ENCODE assay signal across 10 cellular contexts in the genomic region with DNA sequence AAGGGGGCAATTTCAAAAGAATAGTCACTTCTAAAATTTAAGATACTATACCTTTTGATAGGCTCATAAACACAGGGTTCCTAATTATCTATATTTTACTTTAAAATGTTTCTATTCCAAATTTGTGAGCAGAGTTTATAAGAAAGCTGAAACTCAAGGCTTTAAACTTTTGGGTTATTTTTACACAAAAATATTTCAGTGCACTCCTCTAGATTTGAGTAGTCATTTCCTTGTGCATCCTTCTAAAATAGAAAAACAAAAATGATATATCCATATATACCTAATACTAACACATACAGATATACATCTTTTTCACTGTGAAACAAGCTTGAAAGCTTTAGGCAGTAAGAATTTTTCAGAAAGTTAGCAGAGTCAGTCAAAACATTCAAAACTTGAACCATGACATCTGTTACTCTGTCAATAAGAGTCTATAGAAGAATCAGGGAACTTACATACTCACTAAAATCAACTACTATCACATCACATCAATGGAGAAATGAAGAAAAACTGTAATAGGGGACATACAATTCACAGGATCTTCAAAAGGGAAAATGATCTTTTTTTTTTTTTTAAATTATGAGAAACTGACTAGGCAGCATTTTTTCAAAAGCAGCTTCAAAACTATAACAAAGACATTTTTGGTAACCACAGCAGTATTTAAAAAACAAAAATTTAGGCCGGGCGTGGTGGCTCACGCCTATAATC. TPM values are rescaled to one million over a fixed set of nuclear protein-coding genes. Genes with fewer than 3 reads are reported as not detected.
A peak's percentile ranks its signal among the peaks of the same experiment; 100 is the strongest.
DNase-seq lines count a peak whose midpoint lies in the region; ATAC-seq and TF ChIP-seq lines count a peak whose summit lies in the region.
"Had no signal": no experiment of that assay in that cellular context is flagged by ENCODE, and none has a peak within 500 bp of the region (broad histone marks: within the 10 kb centered on the region; RNA-seq: fewer than 3 reads in every experiment).

No MANE protein-coding gene starts in this region.

- peaks cover 39% of the 10 kb centered on the region for H3K4me1 ChIP-seq in CD8-positive, alpha-beta memory T cell (ENCODE audit: insufficient read depth, low read length)
- peaks cover 3% of the 10 kb centered on the region for H3K4me1 ChIP-seq in parathyroid adenoma
- H3K4me1 ChIP-seq: SJCRH30 had no signal

- peaks cover 0 to 10% of the 10 kb centered on the region in 2 donors for H3K27me3 Mint-ChIP-seq in CD8-positive, alpha-beta memory T cell
- H3K27me3 Mint-ChIP-seq in IgD-negative memory B cell: no peaks in the 10 kb centered on the region
- H3K27me3 Mint-ChIP-seq in activated naive CD8-positive, alpha-beta T cell treated with anti-CD3 and anti-CD28 coated beads, Interleukin-2, amount 50 U/mL, for 24 hours: no peaks in the 10 kb centered on the region

- no peak for TF ChIP-seq CTCF in parathyroid adenoma (IDR thresholded peaks at IDR 0.05)

- CTCF ChIA-PET in CD8-positive, alpha-beta memory T cell (lab: Charles Lee): interaction anchor here (1.2 kb wide), 1 partner anchor 11 kb away, joined by 4 read pairs; no protein-coding TSS in a partner anchor

- no peak overlapping the region for H3K9ac ChIP-seq in parathyroid adenoma

- H3K36me3 ChIP-seq in CD8-positive, alpha-beta memory T cell (ENCODE audit: insufficient read depth, low read length): no peaks in the 10 kb centered on the region
- H3K36me3 ChIP-seq in parathyroid adenoma (ENCODE audit: control insufficient read depth, insufficient read depth, low read length): no peaks in the 10 kb centered on the region
- H3K36me3 ChIP-seq: SJCRH30 had no signal

- DNase-seq in CD8-positive, alpha-beta memory T cell: no peak
- DNase-seq in activated naive CD8-positive, alpha-beta T cell treated with anti-CD3 and anti-CD28 coated beads, Interleukin-2, amount 50 U/mL, for 24 hours: no peak
- no peak for DNase-seq in NCI-H1436 treated with DMSO at 0.1 percent for 48 hours (lab: John Stamatoyannopoulos, UW)
- DNase-seq: activated CD4-positive, alpha-beta T cell treated with anti-CD3 and anti-CD28 coated beads, Interleukin-2, amount 50 U/mL, for 4 hours; SJCRH30 had no signal

- no peak for ATAC-seq in activated naive CD8-positive, alpha-beta T cell treated with anti-CD3 and anti-CD28 coated beads, Interleukin-2, amount 50 U/mL, for 24 hours
- no peak for ATAC-seq in HG02610 (IDR thresholded peaks at IDR 0.05; ENCODE audit: unreplicated experiment)
- ATAC-seq in HG03196 (IDR thresholded peaks at IDR 0.05; ENCODE audit: unreplicated experiment): no peak

- H3K27me3 ChIP-seq in CD8-positive, alpha-beta memory T cell (ENCODE audit: insufficient read depth, low read length, poor library complexity, severe bottlenecking): no peaks in the 10 kb centered on the region
- no peaks in the 10 kb centered on the region for H3K27me3 ChIP-seq in parathyroid adenoma (ENCODE audit: control insufficient read depth, insufficient read depth, low read length)
- H3K27me3 ChIP-seq: SJCRH30 had no signal

- H3K27ac Mint-ChIP-seq in CD8-positive, alpha-beta memory T cell: peak overlapping the region; percentile 40 to 98 (median 80)
- H3K27ac Mint-ChIP-seq in IgD-negative memory B cell: peak overlapping the region; percentile 35 to 58 (median 45)
- H3K27ac Mint-ChIP-seq in activated naive CD8-positive, alpha-beta T cell treated with anti-CD3 and anti-CD28 coated beads, Interleukin-2, amount 50 U/mL, for 24 hours: peak overlapping the region; percentile 76

- H3K4me1 Mint-ChIP-seq in CD8-positive, alpha-beta memory T cell: peaks cover 59 to 75% (median 74%) of the 10 kb centered on the region in 3 donors
- peaks cover 43 to 57% (median 48%) of the 10 kb centered on the region in 3 donors for H3K4me1 Mint-ChIP-seq in IgD-negative memory B cell
- peaks cover 64% of the 10 kb centered on the region for H3K4me1 Mint-ChIP-seq in activated naive CD8-positive, alpha-beta T cell treated with anti-CD3 and anti-CD28 coated beads, Interleukin-2, amount 50 U/mL, for 24 hours

- peaks cover 16% of the 10 kb centered on the region for H3K79me2 ChIP-seq in parathyroid adenoma

- no peak overlapping the region for H2AFZ ChIP-seq in parathyroid adenoma

- no peaks in the 10 kb centered on the region for H3K9me3 Mint-ChIP-seq in CD8-positive, alpha-beta memory T cell
- peaks cover 0 to 1% (median 0%) of the 10 kb centered on the region in 3 donors for H3K9me3 Mint-ChIP-seq in IgD-negative memory B cell
- H3K9me3 Mint-ChIP-seq in activated naive CD8-positive, alpha-beta T cell treated with anti-CD3 and anti-CD28 coated beads, Interleukin-2, amount 50 U/mL, for 24 hours: no peaks in the 10 kb centered on the region

- no peak overlapping the region for H3K4me3 ChIP-seq in CD8-positive, alpha-beta memory T cell (ENCODE audit: low read length)
- H3K4me3 ChIP-seq in parathyroid adenoma (ENCODE audit: low read depth, low read length): no peak overlapping the region
- H3K4me3 ChIP-seq: SJCRH30 had no signal

- peak overlapping the region; percentile 19 for H3K27ac ChIP-seq in CD8-positive, alpha-beta memory T cell (ENCODE audit: low read depth, low read length)
- H3K27ac ChIP-seq in parathyroid adenoma: peak overlapping the region; percentile 57
- H3K27ac ChIP-seq: epithelial cell of prostate, SJCRH30 had no signal

- H3K9me3 ChIP-seq in CD8-positive, alpha-beta memory T cell (ENCODE audit: low read length): no peaks in the 10 kb centered on the region
- H3K9me3 ChIP-seq in parathyroid adenoma (ENCODE audit: control insufficient read depth, low read length): no peaks in the 10 kb centered on the region
- H3K9me3 ChIP-seq: SJCRH30 had no signal

- H3K4me3 Mint-ChIP-seq in CD8-positive, alpha-beta memory T cell: peak overlapping the region; percentile 38 to 99 (median 57)
- peak overlapping the region in 3 of 4 donors; percentile 33 to 73 (median 56) for H3K4me3 Mint-ChIP-seq in IgD-negative memory B cell
- peak overlapping the region; percentile 63 for H3K4me3 Mint-ChIP-seq in activated naive CD8-positive, alpha-beta T cell treated with anti-CD3 and anti-CD28 coated beads, Interleukin-2, amount 50 U/mL, for 24 hours

- peaks cover 0 to 12% (median 2%) of the 10 kb centered on the region in 3 donors for H3K36me3 Mint-ChIP-seq in CD8-positive, alpha-beta memory T cell
- no peaks in the 10 kb centered on the region for H3K36me3 Mint-ChIP-seq in IgD-negative memory B cell
- H3K36me3 Mint-ChIP-seq in activated naive CD8-positive, alpha-beta T cell treated with anti-CD3 and anti-CD28 coated beads, Interleukin-2, amount 50 U/mL, for 24 hours (ENCODE audit: low read depth): peaks cover 2% of the 10 kb centered on the region

- POLR2A ChIA-PET in CD8-positive, alpha-beta memory T cell (lab: Charles Lee): no interaction called here

- H3K4me2 ChIP-seq in parathyroid adenoma (ENCODE audit: low read length): no peak overlapping the region

RNA-seq across cellular contexts. Expression of a gene that starts 5.1 kb away (rescaled TPM):
- 10 to 100 TPM; 30.5 to 33.5 TPM for total RNA-seq in CD8-positive, alpha-beta memory T cell
- 14.1 TPM for polyA plus RNA-seq in CD8-positive, alpha-beta memory T cell
- 17.2 TPM for polyA plus RNA-seq in IgD-negative memory B cell
